In genomic region chr3:72079369-72079872, GRCh38 we compare ENCODE assay signal across 1 cellular context.
A peak's percentile ranks its signal among the peaks of the same experiment; 100 is the strongest.
TF ChIP-seq lines count a peak whose summit lies in the region.

No MANE protein-coding gene starts in this region.

TF ChIP-seq in GM12878, 131 proteins besides CTCF, POLR2A, EP300 and RAD21 (continued from another document):
- TF ChIP-seq, protein P1, sequence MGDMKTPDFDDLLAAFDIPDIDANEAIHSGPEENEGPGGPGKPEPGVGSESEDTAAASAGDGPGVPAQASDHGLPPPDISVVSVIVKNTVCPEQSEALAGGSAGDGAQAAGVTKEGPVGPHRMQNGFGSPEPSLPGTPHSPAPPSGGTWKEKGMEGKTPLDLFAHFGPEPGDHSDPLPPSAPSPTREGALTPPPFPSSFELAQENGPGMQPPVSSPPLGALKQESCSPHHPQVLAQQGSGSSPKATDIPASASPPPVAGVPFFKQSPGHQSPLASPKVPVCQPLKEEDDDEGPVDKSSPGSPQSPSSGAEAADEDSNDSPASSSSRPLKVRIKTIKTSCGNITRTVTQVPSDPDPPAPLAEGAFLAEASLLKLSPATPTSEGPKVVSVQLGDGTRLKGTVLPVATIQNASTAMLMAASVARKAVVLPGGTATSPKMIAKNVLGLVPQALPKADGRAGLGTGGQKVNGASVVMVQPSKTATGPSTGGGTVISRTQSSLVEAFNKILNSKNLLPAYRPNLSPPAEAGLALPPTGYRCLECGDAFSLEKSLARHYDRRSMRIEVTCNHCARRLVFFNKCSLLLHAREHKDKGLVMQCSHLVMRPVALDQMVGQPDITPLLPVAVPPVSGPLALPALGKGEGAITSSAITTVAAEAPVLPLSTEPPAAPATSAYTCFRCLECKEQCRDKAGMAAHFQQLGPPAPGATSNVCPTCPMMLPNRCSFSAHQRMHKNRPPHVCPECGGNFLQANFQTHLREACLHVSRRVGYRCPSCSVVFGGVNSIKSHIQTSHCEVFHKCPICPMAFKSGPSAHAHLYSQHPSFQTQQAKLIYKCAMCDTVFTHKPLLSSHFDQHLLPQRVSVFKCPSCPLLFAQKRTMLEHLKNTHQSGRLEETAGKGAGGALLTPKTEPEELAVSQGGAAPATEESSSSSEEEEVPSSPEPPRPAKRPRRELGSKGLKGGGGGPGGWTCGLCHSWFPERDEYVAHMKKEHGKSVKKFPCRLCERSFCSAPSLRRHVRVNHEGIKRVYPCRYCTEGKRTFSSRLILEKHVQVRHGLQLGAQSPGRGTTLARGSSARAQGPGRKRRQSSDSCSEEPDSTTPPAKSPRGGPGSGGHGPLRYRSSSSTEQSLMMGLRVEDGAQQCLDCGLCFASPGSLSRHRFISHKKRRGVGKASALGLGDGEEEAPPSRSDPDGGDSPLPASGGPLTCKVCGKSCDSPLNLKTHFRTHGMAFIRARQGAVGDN (IDR thresholded peaks at IDR 0.05): 0 out of 2 replicates have a peak, but pooled peaks have one; percentile 19
- peak; percentile 58; the same call in 1 of the 2 replicates for TF ChIP-seq PRDM15 (CRISPR knock-in tag; IDR thresholded peaks at IDR 0.05)
- TF ChIP-seq ZNF24 (IDR thresholded peaks at IDR 0.05): no peak
- TF ChIP-seq BACH1 (IDR thresholded peaks at IDR 0.05; ENCODE audit: borderline replicate concordance): peak; percentile 34; the same call in 1 of the 2 replicates
- TF ChIP-seq MTA2 (IDR thresholded peaks at IDR 0.05; ENCODE audit: low read depth): no peak
- TF ChIP-seq MYB (IDR thresholded peaks at IDR 0.05; ENCODE audit: borderline replicate concordance, low read depth, low read length): no peak
